Comparison of ENCODE assay signal across 1 cellular context in the genomic region with DNA sequence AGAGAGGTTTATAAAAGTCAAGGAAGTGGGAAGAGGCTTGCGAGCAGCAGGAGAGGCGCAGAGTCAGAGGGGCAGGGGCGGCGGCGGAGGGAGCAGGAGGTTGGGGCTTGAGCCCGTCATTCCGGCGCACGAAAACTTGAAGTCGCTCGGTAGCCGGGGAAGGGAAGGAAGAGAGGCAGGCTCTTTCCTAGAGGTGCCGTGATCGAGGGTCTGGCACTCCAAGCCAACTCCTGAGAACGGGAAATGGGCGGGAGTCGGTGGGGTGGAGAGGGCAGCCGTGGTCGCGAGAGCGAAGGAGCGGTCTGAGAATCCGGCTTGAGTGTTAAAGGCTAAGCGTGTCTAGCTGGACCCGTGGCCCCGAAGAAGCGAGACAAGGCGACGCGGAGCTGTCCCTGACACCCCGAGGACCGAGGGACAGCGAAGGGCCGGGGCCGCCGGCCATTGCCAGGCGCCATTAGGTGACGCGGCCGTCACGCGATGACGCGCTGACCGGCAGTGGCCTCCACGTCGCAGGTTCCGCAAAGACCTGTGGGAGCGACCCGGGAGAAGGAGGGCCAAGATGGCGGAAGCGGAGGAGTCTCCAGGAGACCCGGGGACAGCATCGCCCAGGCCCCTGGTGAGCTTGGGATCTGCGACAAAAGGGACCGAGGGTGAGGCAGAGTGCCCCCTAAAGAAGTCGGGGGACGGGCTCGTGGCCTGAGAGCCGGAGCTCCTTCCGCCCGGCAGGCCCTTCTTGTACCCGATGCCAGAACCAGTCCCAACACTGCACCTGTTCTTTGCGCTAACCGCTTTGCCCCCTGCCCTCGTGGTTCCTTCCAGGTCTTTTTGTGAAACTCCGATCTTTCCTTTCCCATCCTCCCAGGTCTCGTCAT.
TF ChIP-seq lines count a peak whose summit lies in the region.

A gene with protein sequence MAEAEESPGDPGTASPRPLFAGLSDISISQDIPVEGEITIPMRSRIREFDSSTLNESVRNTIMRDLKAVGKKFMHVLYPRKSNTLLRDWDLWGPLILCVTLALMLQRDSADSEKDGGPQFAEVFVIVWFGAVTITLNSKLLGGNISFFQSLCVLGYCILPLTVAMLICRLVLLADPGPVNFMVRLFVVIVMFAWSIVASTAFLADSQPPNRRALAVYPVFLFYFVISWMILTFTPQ (plus strand): TSS at position 544 of the 872 bp plus-strand sequence. CDS start 16 bp downstream, at position 560.

TF ChIP-seq in A549, 52 proteins besides CTCF, POLR2A, EP300 and RAD21 (continued from another document):
- TF ChIP-seq, protein P1, sequence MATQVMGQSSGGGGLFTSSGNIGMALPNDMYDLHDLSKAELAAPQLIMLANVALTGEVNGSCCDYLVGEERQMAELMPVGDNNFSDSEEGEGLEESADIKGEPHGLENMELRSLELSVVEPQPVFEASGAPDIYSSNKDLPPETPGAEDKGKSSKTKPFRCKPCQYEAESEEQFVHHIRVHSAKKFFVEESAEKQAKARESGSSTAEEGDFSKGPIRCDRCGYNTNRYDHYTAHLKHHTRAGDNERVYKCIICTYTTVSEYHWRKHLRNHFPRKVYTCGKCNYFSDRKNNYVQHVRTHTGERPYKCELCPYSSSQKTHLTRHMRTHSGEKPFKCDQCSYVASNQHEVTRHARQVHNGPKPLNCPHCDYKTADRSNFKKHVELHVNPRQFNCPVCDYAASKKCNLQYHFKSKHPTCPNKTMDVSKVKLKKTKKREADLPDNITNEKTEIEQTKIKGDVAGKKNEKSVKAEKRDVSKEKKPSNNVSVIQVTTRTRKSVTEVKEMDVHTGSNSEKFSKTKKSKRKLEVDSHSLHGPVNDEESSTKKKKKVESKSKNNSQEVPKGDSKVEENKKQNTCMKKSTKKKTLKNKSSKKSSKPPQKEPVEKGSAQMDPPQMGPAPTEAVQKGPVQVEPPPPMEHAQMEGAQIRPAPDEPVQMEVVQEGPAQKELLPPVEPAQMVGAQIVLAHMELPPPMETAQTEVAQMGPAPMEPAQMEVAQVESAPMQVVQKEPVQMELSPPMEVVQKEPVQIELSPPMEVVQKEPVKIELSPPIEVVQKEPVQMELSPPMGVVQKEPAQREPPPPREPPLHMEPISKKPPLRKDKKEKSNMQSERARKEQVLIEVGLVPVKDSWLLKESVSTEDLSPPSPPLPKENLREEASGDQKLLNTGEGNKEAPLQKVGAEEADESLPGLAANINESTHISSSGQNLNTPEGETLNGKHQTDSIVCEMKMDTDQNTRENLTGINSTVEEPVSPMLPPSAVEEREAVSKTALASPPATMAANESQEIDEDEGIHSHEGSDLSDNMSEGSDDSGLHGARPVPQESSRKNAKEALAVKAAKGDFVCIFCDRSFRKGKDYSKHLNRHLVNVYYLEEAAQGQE (IDR thresholded peaks at IDR 0.05) = 0 out of 2 replicates have a peak, but pooled peaks have one; percentile 20
- no peak for TF ChIP-seq CBX2 (IDR thresholded peaks at IDR 0.05; ENCODE audit: borderline replicate concordance, low read depth)
- TF ChIP-seq NPAS2 (CRISPR knock-in tag; IDR thresholded peaks at IDR 0.05; ENCODE audit: borderline replicate concordance) = no peak
- TF ChIP-seq SMC3 (IDR thresholded peaks at IDR 0.05) = peak; percentile 20; the same call in 1 of the 3 replicates
- TF ChIP-seq ZSCAN20 (CRISPR knock-in tag; IDR thresholded peaks at IDR 0.05) = no peak
- no peak for TF ChIP-seq BHLHE40 (IDR thresholded peaks at IDR 0.05; ENCODE audit: low read depth, low read length)
- TF ChIP-seq JUNB (IDR thresholded peaks at IDR 0.05) = no peak
- no peak for TF ChIP-seq CHD4 (IDR thresholded peaks at IDR 0.05; ENCODE audit: borderline replicate concordance)
- TF ChIP-seq TFCP2L1 (CRISPR knock-in tag; IDR thresholded peaks at IDR 0.05) = no peak
- 0 out of 2 replicates have a peak, but pooled peaks have one; percentile 12 for TF ChIP-seq FOSB (CRISPR knock-in tag; IDR thresholded peaks at IDR 0.05)
- no peak for TF ChIP-seq POLR2AphosphoS2 (conservative IDR thresholded peaks at IDR 0.05; ENCODE audit: low read length)
- TF ChIP-seq, protein P2, sequence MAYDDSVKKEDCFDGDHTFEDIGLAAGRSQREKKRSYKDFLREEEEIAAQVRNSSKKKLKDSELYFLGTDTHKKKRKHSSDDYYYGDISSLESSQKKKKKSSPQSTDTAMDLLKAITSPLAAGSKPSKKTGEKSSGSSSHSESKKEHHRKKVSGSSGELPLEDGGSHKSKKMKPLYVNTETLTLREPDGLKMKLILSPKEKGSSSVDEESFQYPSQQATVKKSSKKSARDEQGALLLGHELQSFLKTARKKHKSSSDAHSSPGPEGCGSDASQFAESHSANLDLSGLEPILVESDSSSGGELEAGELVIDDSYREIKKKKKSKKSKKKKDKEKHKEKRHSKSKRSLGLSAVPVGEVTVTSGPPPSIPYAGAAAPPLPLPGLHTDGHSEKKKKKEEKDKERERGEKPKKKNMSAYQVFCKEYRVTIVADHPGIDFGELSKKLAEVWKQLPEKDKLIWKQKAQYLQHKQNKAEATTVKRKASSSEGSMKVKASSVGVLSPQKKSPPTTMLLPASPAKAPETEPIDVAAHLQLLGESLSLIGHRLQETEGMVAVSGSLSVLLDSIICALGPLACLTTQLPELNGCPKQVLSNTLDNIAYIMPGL (CRISPR knock-in tag; IDR thresholded peaks at IDR 0.05; ENCODE audit: borderline replicate concordance) = peak; percentile 72; the same call in 1 of the 2 replicates
- no peak for TF ChIP-seq NR3C1 (IDR thresholded peaks at IDR 0.05)
- TF ChIP-seq, protein P3, sequence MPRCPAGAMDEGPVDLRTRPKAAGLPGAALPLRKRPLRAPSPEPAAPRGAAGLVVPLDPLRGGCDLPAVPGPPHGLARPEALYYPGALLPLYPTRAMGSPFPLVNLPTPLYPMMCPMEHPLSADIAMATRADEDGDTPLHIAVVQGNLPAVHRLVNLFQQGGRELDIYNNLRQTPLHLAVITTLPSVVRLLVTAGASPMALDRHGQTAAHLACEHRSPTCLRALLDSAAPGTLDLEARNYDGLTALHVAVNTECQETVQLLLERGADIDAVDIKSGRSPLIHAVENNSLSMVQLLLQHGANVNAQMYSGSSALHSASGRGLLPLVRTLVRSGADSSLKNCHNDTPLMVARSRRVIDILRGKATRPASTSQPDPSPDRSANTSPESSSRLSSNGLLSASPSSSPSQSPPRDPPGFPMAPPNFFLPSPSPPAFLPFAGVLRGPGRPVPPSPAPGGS (IDR thresholded peaks at IDR 0.05) = peak; percentile 61; the same call in 1 of the 3 replicates
- TF ChIP-seq, protein P4, sequence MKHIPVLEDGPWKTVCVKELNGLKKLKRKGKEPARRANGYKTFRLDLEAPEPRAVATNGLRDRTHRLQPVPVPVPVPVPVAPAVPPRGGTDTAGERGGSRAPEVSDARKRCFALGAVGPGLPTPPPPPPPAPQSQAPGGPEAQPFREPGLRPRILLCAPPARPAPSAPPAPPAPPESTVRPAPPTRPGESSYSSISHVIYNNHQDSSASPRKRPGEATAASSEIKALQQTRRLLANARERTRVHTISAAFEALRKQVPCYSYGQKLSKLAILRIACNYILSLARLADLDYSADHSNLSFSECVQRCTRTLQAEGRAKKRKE (CRISPR knock-in tag; IDR thresholded peaks at IDR 0.05; ENCODE audit: low read depth) = no peak
- TF ChIP-seq CHD2 (IDR thresholded peaks at IDR 0.05; ENCODE audit: low read length, partially characterized antibody) = no peak
- TF ChIP-seq, protein P5, sequence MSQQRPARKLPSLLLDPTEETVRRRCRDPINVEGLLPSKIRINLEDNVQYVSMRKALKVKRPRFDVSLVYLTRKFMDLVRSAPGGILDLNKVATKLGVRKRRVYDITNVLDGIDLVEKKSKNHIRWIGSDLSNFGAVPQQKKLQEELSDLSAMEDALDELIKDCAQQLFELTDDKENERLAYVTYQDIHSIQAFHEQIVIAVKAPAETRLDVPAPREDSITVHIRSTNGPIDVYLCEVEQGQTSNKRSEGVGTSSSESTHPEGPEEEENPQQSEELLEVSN (IDR thresholded peaks at IDR 0.05; ENCODE audit: borderline replicate concordance, low read depth) = 0 out of 2 replicates have a peak, but pooled peaks have one; percentile 49
- TF ChIP-seq, protein P6, sequence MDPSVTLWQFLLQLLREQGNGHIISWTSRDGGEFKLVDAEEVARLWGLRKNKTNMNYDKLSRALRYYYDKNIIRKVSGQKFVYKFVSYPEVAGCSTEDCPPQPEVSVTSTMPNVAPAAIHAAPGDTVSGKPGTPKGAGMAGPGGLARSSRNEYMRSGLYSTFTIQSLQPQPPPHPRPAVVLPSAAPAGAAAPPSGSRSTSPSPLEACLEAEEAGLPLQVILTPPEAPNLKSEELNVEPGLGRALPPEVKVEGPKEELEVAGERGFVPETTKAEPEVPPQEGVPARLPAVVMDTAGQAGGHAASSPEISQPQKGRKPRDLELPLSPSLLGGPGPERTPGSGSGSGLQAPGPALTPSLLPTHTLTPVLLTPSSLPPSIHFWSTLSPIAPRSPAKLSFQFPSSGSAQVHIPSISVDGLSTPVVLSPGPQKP (IDR thresholded peaks at IDR 0.05; ENCODE audit: low read depth, low read length) = no peak
- TF ChIP-seq, protein P7, sequence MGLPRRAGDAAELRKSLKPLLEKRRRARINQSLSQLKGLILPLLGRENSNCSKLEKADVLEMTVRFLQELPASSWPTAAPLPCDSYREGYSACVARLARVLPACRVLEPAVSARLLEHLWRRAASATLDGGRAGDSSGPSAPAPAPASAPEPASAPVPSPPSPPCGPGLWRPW (IDR thresholded peaks at IDR 0.05) = no peak
- TF ChIP-seq ZFP36 (IDR thresholded peaks at IDR 0.05; ENCODE audit: borderline replicate concordance, partially characterized antibody) = no peak
- TF ChIP-seq EHF (CRISPR knock-in tag; IDR thresholded peaks at IDR 0.05) = no peak
- TF ChIP-seq ESRRA (IDR thresholded peaks at IDR 0.05; ENCODE audit: borderline replicate concordance, low read length) = no peak
- TF ChIP-seq RNF2 (IDR thresholded peaks at IDR 0.05; ENCODE audit: borderline replicate concordance, low read depth) = no peak
- no peak for TF ChIP-seq SREBF2 (IDR thresholded peaks at IDR 0.05)
- TF ChIP-seq, protein P8, sequence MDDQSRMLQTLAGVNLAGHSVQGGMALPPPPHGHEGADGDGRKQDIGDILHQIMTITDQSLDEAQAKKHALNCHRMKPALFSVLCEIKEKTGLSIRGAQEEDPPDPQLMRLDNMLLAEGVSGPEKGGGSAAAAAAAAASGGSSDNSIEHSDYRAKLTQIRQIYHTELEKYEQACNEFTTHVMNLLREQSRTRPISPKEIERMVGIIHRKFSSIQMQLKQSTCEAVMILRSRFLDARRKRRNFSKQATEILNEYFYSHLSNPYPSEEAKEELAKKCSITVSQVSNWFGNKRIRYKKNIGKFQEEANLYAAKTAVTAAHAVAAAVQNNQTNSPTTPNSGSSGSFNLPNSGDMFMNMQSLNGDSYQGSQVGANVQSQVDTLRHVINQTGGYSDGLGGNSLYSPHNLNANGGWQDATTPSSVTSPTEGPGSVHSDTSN (IDR thresholded peaks at IDR 0.05) = no peak
